In genomic region chr2:213806125-213806726, GRCh38 we compare ENCODE assay signal across 10 cellular contexts.
DNase-seq lines count a peak whose midpoint lies in the region; ATAC-seq and TF ChIP-seq lines count a peak whose summit lies in the region.
"Had no signal": no experiment of that assay in that cellular context is flagged by ENCODE, and none has a peak within 500 bp of the region (broad histone marks: within the 10 kb centered on the region; RNA-seq: fewer than 3 reads in every experiment).

No MANE protein-coding gene starts in this region.

- no peaks in the 10 kb centered on the region for H3K4me1 Mint-ChIP-seq in activated T-cell treated with anti-CD3 and anti-CD28 coated beads, Interleukin-2, amount 50 U/mL, for 72 hours (ENCODE audit: low read depth)
- H3K4me1 Mint-ChIP-seq in CD14-positive monocyte, result no peaks in the 10 kb centered on the region
- H3K4me1 Mint-ChIP-seq: naive B cell had no signal

- peak; percentile 20 for DNase-seq in SIG-M5 treated with dmso at 0.1 percent for 504 hours (lab: John Stamatoyannopoulos, UW; ENCODE audit: unreplicated experiment)
- no peak for DNase-seq in SIG-M5 (lab: John Stamatoyannopoulos, UW)
- DNase-seq in NCI-H69 (lab: John Stamatoyannopoulos, UW), result peak; percentile 40
- peak; percentile 48 for DNase-seq in fibroblast of mammary gland (ENCODE audit: low read depth)
- DNase-seq in thoracic aorta (ENCODE audit: low spot score), result no peak
- DNase-seq in activated T-cell treated with anti-CD3 and anti-CD28 coated beads, Interleukin-2, amount 50 U/mL, for 72 hours, result no peak
- no peak for DNase-seq in CD14-positive monocyte (ENCODE audit: low spot score)
- DNase-seq: activated effector memory CD4-positive, alpha-beta T cell treated with Interleukin-2 at 50 U/mL for 16 hours; naive B cell had no signal

- no peak overlapping the region for H3K4me3 Mint-ChIP-seq in activated T-cell treated with anti-CD3 and anti-CD28 coated beads, Interleukin-2, amount 50 U/mL, for 72 hours
- no peak overlapping the region for H3K4me3 Mint-ChIP-seq in CD14-positive monocyte
- H3K4me3 Mint-ChIP-seq: naive B cell had no signal

- intact Hi-C loops in CD14-positive monocyte (cut with micrococcal nuclease), result no loop called here

- H3K27ac ChIP-seq in thoracic aorta, result no peak overlapping the region

- TF ChIP-seq CTCF in fibroblast of mammary gland (conservative IDR thresholded peaks at IDR 0.05; ENCODE audit: control insufficient read depth, insufficient read depth, low read depth, low read length), result peak; percentile 24
- TF ChIP-seq CTCF in thoracic aorta (IDR thresholded peaks at IDR 0.05), result peak; percentile 29
- TF ChIP-seq CTCF in CD14-positive monocyte (IDR thresholded peaks at IDR 0.05), result no peak

- H3K4me1 ChIP-seq in thoracic aorta (ENCODE audit: control insufficient read depth in 1 of 2, low read depth in 2 of 2), result no peaks in the 10 kb centered on the region

- H3K27ac Mint-ChIP-seq in activated T-cell treated with anti-CD3 and anti-CD28 coated beads, Interleukin-2, amount 50 U/mL, for 72 hours, result no peak overlapping the region
- H3K27ac Mint-ChIP-seq in CD14-positive monocyte, result no peak overlapping the region
- H3K27ac Mint-ChIP-seq: naive B cell had no signal

- H3K27me3 Mint-ChIP-seq in activated T-cell treated with anti-CD3 and anti-CD28 coated beads, Interleukin-2, amount 50 U/mL, for 72 hours (ENCODE audit: low read depth), result peaks cover 2% of the 10 kb centered on the region
- peaks cover 0 to 2% (median 0%) of the 10 kb centered on the region in 3 donors for H3K27me3 Mint-ChIP-seq in CD14-positive monocyte (ENCODE audit: low read depth in 3 of 3)
- H3K27me3 Mint-ChIP-seq: naive B cell had no signal

- no peaks in the 10 kb centered on the region for H3K9me3 Mint-ChIP-seq in activated T-cell treated with anti-CD3 and anti-CD28 coated beads, Interleukin-2, amount 50 U/mL, for 72 hours
- peaks cover 0 to 3% (median 0%) of the 10 kb centered on the region in 7 donors for H3K9me3 Mint-ChIP-seq in CD14-positive monocyte
- H3K9me3 Mint-ChIP-seq: naive B cell had no signal

- no peaks in the 10 kb centered on the region for H3K27me3 ChIP-seq in thoracic aorta (replicated peaks; ENCODE audit: insufficient read depth)

- H3K4me3 ChIP-seq in fibroblast of mammary gland (ENCODE audit: control insufficient read depth, low read depth, low read length), result no peak overlapping the region
- H3K4me3 ChIP-seq in thoracic aorta, result no peak overlapping the region

- no peaks in the 10 kb centered on the region for H3K36me3 ChIP-seq in thoracic aorta

- no peak for ATAC-seq in thoracic aorta (ENCODE audit: insufficient number of reproducible peaks, low FRiP score, low read depth)
- no peak for ATAC-seq in activated T-cell treated with anti-CD3 and anti-CD28 coated beads, Interleukin-2, amount 50 U/mL, for 72 hours (replicated peaks in 1 of 2)
- ATAC-seq in HG02973 (IDR thresholded peaks at IDR 0.05; ENCODE audit: unreplicated experiment), result no peak

- no peaks in the 10 kb centered on the region for H3K9me3 ChIP-seq in thoracic aorta

- no peaks in the 10 kb centered on the region for H3K36me3 Mint-ChIP-seq in activated T-cell treated with anti-CD3 and anti-CD28 coated beads, Interleukin-2, amount 50 U/mL, for 72 hours (ENCODE audit: insufficient read depth in 2 of 2)
- H3K36me3 Mint-ChIP-seq in CD14-positive monocyte, result no peaks in the 10 kb centered on the region
- H3K36me3 Mint-ChIP-seq: naive B cell had no signal

Comparison
In these comparisons a context has a peak if more than half of its experiments do, and no peak if none do; other contexts are left out.
1. DNase-seq: peak in SIG-M5 treated with dmso at 0.1 percent for 504 hours (single experiment), NCI-H69 (single experiment) and fibroblast of mammary gland (single experiment); none in SIG-M5 (single experiment), thoracic aorta (single experiment), activated T-cell treated with anti-CD3 and anti-CD28 coated beads, Interleukin-2, amount 50 U/mL, for 72 hours (0 of 2) and CD14-positive monocyte (single experiment).